9 cellular contexts compared by ENCODE assay signal in genomic region chr12:95700316-95700785, GRCh38.
A peak's percentile ranks its signal among the peaks of the same experiment; 100 is the strongest.
DNase-seq lines count a peak whose midpoint lies in the region; ATAC-seq, FAIRE-seq and TF ChIP-seq lines count a peak whose summit lies in the region.
"Had no signal": no experiment of that assay in that cellular context is flagged by ENCODE, and none has a peak within 500 bp of the region (broad histone marks: within the 10 kb centered on the region; RNA-seq: fewer than 3 reads in every experiment).

No MANE protein-coding gene starts in this region.

- H3K36me3 Mint-ChIP-seq in GM23338 (ENCODE audit: low read depth) = no peaks in the 10 kb centered on the region

- H3K79me2 ChIP-seq in HepG2 (ENCODE audit: insufficient read depth, low read length) (no peaks in the 10 kb centered on the region), GM23338 (replicated peaks; ENCODE audit: insufficient read depth) (no peaks in the 10 kb centered on the region)

- H3K9me3 Mint-ChIP-seq in GM23338 = no peaks in the 10 kb centered on the region

- 47% methylated on average over 7 of the region's 7 CpGs for WGBS in liver
- WGBS in HepG2 (ENCODE audit: low lambda C conversion rate) = 90% methylated on average over 7 of the region's 7 CpGs
- 7 to 13% methylated on average over 7 of the region's 7 CpGs for WGBS in aorta, 2 donors

- no peak overlapping the region for H3K9ac ChIP-seq in liver (ENCODE audit: low read depth in 1 of 2, low read length in 2 of 2)
- H3K9ac ChIP-seq in HepG2 (ENCODE audit: insufficient read depth, low read depth, low read length) = no peak overlapping the region
- H3K9ac ChIP-seq in adipocyte (ENCODE audit: low read length) = peak overlapping the region; percentile 29

- H3K4me3 ChIP-seq in liver (ENCODE audit: low read depth in 1 of 3, low read length in 3 of 3) (no peak overlapping the region), HepG2 (replicated peaks in 1 of 3; ENCODE audit: insufficient read depth in 1 of 3, low read depth in 2 of 3, low read length in 3 of 3) (no peak overlapping the region), adipocyte (ENCODE audit: low read length) (peak overlapping the region; percentile 65), aorta (ENCODE audit: low read length in 2 of 2) (no peak overlapping the region), GM23338 (no peak overlapping the region)
- H3K4me3 ChIP-seq: right lobe of liver had no signal

- ATAC-seq in HepG2 (no peak), HG03066 (IDR thresholded peaks at IDR 0.05; ENCODE audit: low read depth, unreplicated experiment) (peak; percentile 95), aorta (ENCODE audit: low FRiP score) (peak; percentile 21), GM23338 (no peak)

- H4K20me1 ChIP-seq in HepG2 (ENCODE audit: insufficient read depth, low read length) (no peaks in the 10 kb centered on the region), GM23338 (replicated peaks; ENCODE audit: insufficient read depth) (no peaks in the 10 kb centered on the region)

- H3K27me3 Mint-ChIP-seq in GM23338 (ENCODE audit: insufficient read depth, low read depth, poor library complexity) = no peaks in the 10 kb centered on the region

- no peak for FAIRE-seq in HepG2 (lab: Jason Lieb, UNC)

- H3F3A ChIP-seq in GM23338 (replicated peaks; ENCODE audit: low read depth) = no peaks in the 10 kb centered on the region

- H3K4me1 ChIP-seq in liver (ENCODE audit: control insufficient read depth in 4 of 4, insufficient read depth in 4 of 4, low read length in 3 of 4) (peaks cover 3 to 26% (median 14%) of the 10 kb centered on the region in 4 donors), HepG2 (ENCODE audit: insufficient read depth, low read length) (no peaks in the 10 kb centered on the region), adipocyte (ENCODE audit: control insufficient read depth, insufficient read depth, low read length) (peaks cover 23% of the 10 kb centered on the region), aorta (ENCODE audit: control insufficient read depth in 1 of 2, insufficient read depth in 2 of 2, low read length in 2 of 2) (peaks cover 0 to 2% of the 10 kb centered on the region in 2 donors), GM23338 (ENCODE audit: insufficient read depth) (peaks cover 4% of the 10 kb centered on the region; the same call in 1 of the 2 replicates)

- peaks cover 0 to 2% (median 0%) of the 10 kb centered on the region in 4 donors for H3K36me3 ChIP-seq in liver (ENCODE audit: control insufficient read depth in 4 of 4, insufficient read depth in 3 of 4, low read depth in 1 of 4, low read length in 3 of 4)
- no peaks in the 10 kb centered on the region for H3K36me3 ChIP-seq in HepG2 (replicated peaks in 1 of 2; ENCODE audit: control insufficient read depth in 1 of 2, insufficient read depth in 2 of 2, low read length in 2 of 2)
- no peaks in the 10 kb centered on the region for H3K36me3 ChIP-seq in adipocyte (ENCODE audit: control insufficient read depth, insufficient read depth, low read length, severe bottlenecking)
- no peaks in the 10 kb centered on the region for H3K36me3 ChIP-seq in aorta (ENCODE audit: control insufficient read depth in 1 of 2, insufficient read depth in 2 of 2, low read length in 1 of 2)
- no peaks in the 10 kb centered on the region for H3K36me3 ChIP-seq in GM23338 (ENCODE audit: insufficient read depth)
- H3K36me3 ChIP-seq: right lobe of liver had no signal

- TF ChIP-seq RAD21 in liver (IDR thresholded peaks at IDR 0.05) = no peak
- no peak for TF ChIP-seq RAD21 in HepG2 (CRISPR knock-in tag; IDR thresholded peaks at IDR 0.05)

- no peak for TF ChIP-seq CTCF in liver (IDR thresholded peaks at IDR 0.05; ENCODE audit: low read depth, low read length, missing input control)
- TF ChIP-seq CTCF in HepG2 (CRISPR knock-in tag; IDR thresholded peaks at IDR 0.05) = no peak
- TF ChIP-seq CTCF in GM23338 (conservative IDR thresholded peaks at IDR 0.05; ENCODE audit: low read depth in 2 of 2) = no peak

- CTCF ChIA-PET in HepG2 (lab: Yijun Ruan, JAX; ENCODE audit: low intra/inter-chr PET ratio, low total read pairs) = no interaction called here

- no peaks in the 10 kb centered on the region for H3K9me3 ChIP-seq in liver (ENCODE audit: control insufficient read depth in 4 of 4, low read length in 3 of 4)
- no peaks in the 10 kb centered on the region for H3K9me3 ChIP-seq in HepG2 (ENCODE audit: low read length)
- no peaks in the 10 kb centered on the region for H3K9me3 ChIP-seq in adipocyte (ENCODE audit: control insufficient read depth, low read length)
- H3K9me3 ChIP-seq in aorta (ENCODE audit: control insufficient read depth, low read length) = no peaks in the 10 kb centered on the region
- H3K9me3 ChIP-seq: right lobe of liver had no signal

- no peaks in the 10 kb centered on the region for H3K9me2 ChIP-seq in GM23338 (ENCODE audit: insufficient read depth)

- no peak overlapping the region for H3K4me3 Mint-ChIP-seq in GM23338

- no peak for TF ChIP-seq POLR2A in HepG2 (IDR thresholded peaks at IDR 0.05; ENCODE audit: insufficient read depth in 1 of 2, low read depth in 2 of 2, low read length in 2 of 2)

- intact Hi-C loops in HepG2 (cut with micrococcal nuclease; ENCODE audit: unreplicated experiment) = no loop called here
- intact Hi-C loops in aorta (cut with DNase I) = loop anchor here in 1 of 2 donors (5.0 kb wide), 1 partner anchor 102 kb away; no protein-coding TSS in a partner anchor
- intact Hi-C loops in posterior cingulate gyrus (cut with DNase I) = no loop called here

- no peak overlapping the region for H3K4me2 ChIP-seq in HepG2 (ENCODE audit: low read depth, low read length)
- H3K4me2 ChIP-seq in GM23338 = no peak overlapping the region

- DNase-seq in HepG2 (ENCODE audit: low spot score) = no peak
- peak; percentile 47 for DNase-seq in adipocyte (ENCODE audit: low read depth)
- peak in 1 of 2 donors; percentile 74 for DNase-seq in aorta
- DNase-seq in NCI-H526 (lab: John Stamatoyannopoulos, UW) = no peak
- DNase-seq in GM23338 (ENCODE audit: low spot score) = no peak
- DNase-seq in posterior cingulate gyrus = no peak
- DNase-seq: right lobe of liver had no signal

- no peaks in the 10 kb centered on the region for H3K27me3 ChIP-seq in liver (ENCODE audit: control insufficient read depth in 4 of 4, insufficient read depth in 4 of 4, low read length in 3 of 4)
- H3K27me3 ChIP-seq in HepG2 (ENCODE audit: control insufficient read depth in 1 of 2, insufficient read depth in 2 of 2, low read length in 2 of 2) = no peaks in the 10 kb centered on the region
- no peaks in the 10 kb centered on the region for H3K27me3 ChIP-seq in adipocyte (replicated peaks; ENCODE audit: control insufficient read depth, insufficient read depth, low read length)
- H3K27me3 ChIP-seq in aorta (ENCODE audit: control insufficient read depth in 1 of 2, insufficient read depth in 2 of 2, low read length in 1 of 2) = no peaks in the 10 kb centered on the region
- H3K27me3 ChIP-seq in GM23338 (ENCODE audit: insufficient read depth) = no peaks in the 10 kb centered on the region
- H3K27me3 ChIP-seq: right lobe of liver had no signal

- peaks cover 5% of the 10 kb centered on the region; the same call in 2 of the 3 replicates for H3K4me1 Mint-ChIP-seq in GM23338

- H2AFZ ChIP-seq in HepG2 (ENCODE audit: low read length) (no peak overlapping the region), GM23338 (no peak overlapping the region)

- no peak overlapping the region for H3K27ac Mint-ChIP-seq in GM23338

- TF ChIP-seq EP300 in HepG2 (IDR thresholded peaks at IDR 0.05; ENCODE audit: low read depth in 2 of 2, low read length in 2 of 2) = no peak
- TF ChIP-seq EP300 in HepG2 (CRISPR knock-in tag; IDR thresholded peaks at IDR 0.05; ENCODE audit: borderline replicate concordance) = no peak

- in situ Hi-C loops in HepG2 (cut with HindIII; ENCODE audit: extremely low pct_ligation_motif_present, low pct_unique_long_range_greater_than_20kb) = no loop called here

- peak overlapping the region; percentile 65 to 70 for H3K27ac ChIP-seq in liver (ENCODE audit: low read depth in 1 of 2, low read length in 2 of 2)
- no peak overlapping the region for H3K27ac ChIP-seq in HepG2 (ENCODE audit: extremely low read length, insufficient read depth, low read length)
- H3K27ac ChIP-seq in aorta (ENCODE audit: low read depth in 1 of 2, low read length in 2 of 2) = peak overlapping the region; percentile 20 to 59
- H3K27ac ChIP-seq in GM23338 (ENCODE audit: low read depth) = no peak overlapping the region

- POLR2A ChIA-PET in HepG2 (lab: Yijun Ruan, JAX) = no interaction called here

- no TSS peak for BruUV-seq in HepG2 (replicated peaks; lab: Mats Ljungman, UMichigan)

TF ChIP-seq in liver, 16 proteins besides CTCF, POLR2A, EP300 and RAD21:
- TF ChIP-seq YY1 (IDR thresholded peaks at IDR 0.05) (no peak), GABPA (IDR thresholded peaks at IDR 0.05 in 1 of 2, conservative IDR thresholded peaks at IDR 0.05 in 1 of 2) (no peak), JUND (IDR thresholded peaks at IDR 0.05) (no peak)

TF ChIP-seq in HepG2, 621 proteins besides CTCF, POLR2A, EP300 and RAD21:
- no peak for TF ChIP-seq FOXK2 (IDR thresholded peaks at IDR 0.05)

TF ChIP-seq in GM23338, 12 proteins besides CTCF, POLR2A, EP300 and RAD21 (continues in another document):
- TF ChIP-seq EZH2 (IDR thresholded peaks at IDR 0.05; ENCODE audit: low read depth, unreplicated experiment) = no peak
- no peak for TF ChIP-seq JUNB (IDR thresholded peaks at IDR 0.05; ENCODE audit: unreplicated experiment)
- no peak for TF ChIP-seq CREB1 (CRISPR knock-in tag; IDR thresholded peaks at IDR 0.05; ENCODE audit: low read depth)
- no peak for TF ChIP-seq REST (IDR thresholded peaks at IDR 0.05; ENCODE audit: unreplicated experiment)

Comparison
In these comparisons a context has a peak if more than half of its experiments do, and no peak if none do; other contexts are left out.
1. H3K27ac ChIP-seq: peak in liver (2 of 2) and aorta (2 of 2); none in HepG2 (single experiment) and GM23338 (single experiment).
2. ATAC-seq: peak in HG03066 (single experiment) and aorta (single experiment); none in HepG2 (single experiment) and GM23338 (single experiment).